ENCODE assay signal across 3 cellular contexts in genomic region chr13:54034047-54034446, GRCh38.
A peak's percentile ranks its signal among the peaks of the same experiment; 100 is the strongest.
TF ChIP-seq lines count a peak whose summit lies in the region.

No MANE protein-coding gene starts in this region.

TF ChIP-seq in A549, 52 proteins besides CTCF, POLR2A, EP300 and RAD21 (continued from another document):
- TF ChIP-seq USF2 (IDR thresholded peaks at IDR 0.05) (no peak), MAFK (IDR thresholded peaks at IDR 0.05; ENCODE audit: partially characterized antibody) (peak; percentile 55), RNF2 (IDR thresholded peaks at IDR 0.05; ENCODE audit: borderline replicate concordance, low read depth) (no peak)

TF ChIP-seq in IMR-90, 13 proteins besides CTCF, POLR2A, EP300 and RAD21:
- TF ChIP-seq NFE2L2 (IDR thresholded peaks at IDR 0.05; ENCODE audit: low read depth, low read length), result peak; percentile 90
- peak; percentile 85 for TF ChIP-seq MAFK (IDR thresholded peaks at IDR 0.05; ENCODE audit: low read depth, low read length)
- TF ChIP-seq MAZ (IDR thresholded peaks at IDR 0.05; ENCODE audit: borderline replicate concordance, low read depth, low read length), result no peak
- TF ChIP-seq RFX5 (IDR thresholded peaks at IDR 0.05; ENCODE audit: low read depth, low read length), result no peak
- TF ChIP-seq FOS (IDR thresholded peaks at IDR 0.05; ENCODE audit: low read depth, low read length), result no peak
- no peak for TF ChIP-seq BHLHE40 (IDR thresholded peaks at IDR 0.05; ENCODE audit: low read depth, low read length)
- TF ChIP-seq ELK1 (IDR thresholded peaks at IDR 0.05; ENCODE audit: borderline replicate concordance, low read depth, low read length), result no peak
- no peak for TF ChIP-seq RCOR1 (IDR thresholded peaks at IDR 0.05; ENCODE audit: insufficient replicate concordance, low read length)
- no peak for TF ChIP-seq USF2 (IDR thresholded peaks at IDR 0.05; ENCODE audit: low read depth, low read length)

TF ChIP-seq in H1, 55 proteins besides CTCF, POLR2A, EP300 and RAD21 (continued from another document):
- TF ChIP-seq BACH1 (IDR thresholded peaks at IDR 0.05; ENCODE audit: low read length), result peak; percentile 78
- no peak for TF ChIP-seq KDM5A (IDR thresholded peaks at IDR 0.05; ENCODE audit: low read length)
- TF ChIP-seq CBX8 (IDR thresholded peaks at IDR 0.05; ENCODE audit: borderline replicate concordance, low read depth, low read length), result no peak
- TF ChIP-seq MAFK (IDR thresholded peaks at IDR 0.05; ENCODE audit: low read depth, low read length), result peak; percentile 80
- TF ChIP-seq SIRT6 (IDR thresholded peaks at IDR 0.05; ENCODE audit: low read length), result no peak
TF ChIP-seq in H1: peak in this region for 2.
